14 cellular contexts compared by ENCODE assay signal in the genomic region with DNA sequence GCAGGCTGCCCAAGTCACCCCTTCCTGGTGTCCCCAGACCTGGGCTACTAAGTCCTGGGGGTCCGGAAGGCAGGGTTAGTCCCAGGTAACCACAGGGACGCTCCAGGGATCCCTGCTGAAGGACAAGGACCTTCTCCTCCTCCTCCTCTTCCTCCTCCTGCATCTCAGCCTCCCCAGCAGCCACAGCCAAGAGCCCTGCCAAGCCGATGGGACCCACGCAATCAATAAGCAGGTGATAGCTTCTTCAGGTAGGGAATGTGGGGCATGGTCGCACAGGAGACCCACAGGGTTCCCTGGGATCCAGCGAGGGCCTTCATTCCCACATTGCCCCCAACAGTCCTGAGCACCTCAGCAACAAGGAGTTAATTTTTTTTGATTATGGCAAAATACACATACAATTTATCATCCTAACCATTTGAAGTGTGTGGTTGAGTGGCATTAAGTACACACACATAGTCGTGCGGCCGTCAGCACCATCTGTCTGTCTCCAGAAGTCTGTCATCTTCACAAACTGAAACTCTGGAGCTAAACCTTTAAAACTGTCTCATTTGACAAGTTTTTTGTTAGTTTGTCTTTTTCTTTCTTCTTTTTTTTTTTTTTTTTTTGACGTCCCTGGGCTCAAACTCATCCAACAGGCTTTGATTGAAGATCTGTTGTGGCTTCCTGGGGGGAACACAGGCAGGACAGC. TPM values are rescaled to one million over a fixed set of nuclear protein-coding genes. Genes with fewer than 3 reads are reported as not detected.
DNase-seq lines count a peak whose midpoint lies in the region; ATAC-seq, FAIRE-seq and TF ChIP-seq lines count a peak whose summit lies in the region.
"Had no signal": no experiment of that assay in that cellular context is flagged by ENCODE, and none has a peak within 500 bp of the region (broad histone marks: within the 10 kb centered on the region; RNA-seq: fewer than 3 reads in every experiment).

No MANE protein-coding gene starts in this region.

- peak overlapping the region; percentile 75 to 85; a peak in 5 of 6 replicates for H3K27ac ChIP-seq in A549

- no peak for ATAC-seq in A549
- ATAC-seq in T-cell (replicated peaks in 1 of 4): no peak
- no peak for ATAC-seq in HG03432 (IDR thresholded peaks at IDR 0.05; ENCODE audit: unreplicated experiment)
- ATAC-seq in HG03571 (IDR thresholded peaks at IDR 0.05; ENCODE audit: unreplicated experiment): no peak
- no peak for ATAC-seq in HG03108 (IDR thresholded peaks at IDR 0.05; ENCODE audit: unreplicated experiment)

- TF ChIP-seq CTCF in A549 (IDR thresholded peaks at IDR 0.05): no peak
- no peak for TF ChIP-seq CTCF in Caco-2 (IDR thresholded peaks at IDR 0.05; ENCODE audit: insufficient read depth in 1 of 2, low read depth in 1 of 2, low read length in 1 of 2, severe bottlenecking in 1 of 2, unreplicated experiment in 1 of 2)
- TF ChIP-seq CTCF in nephron (IDR thresholded peaks at IDR 0.05; ENCODE audit: unreplicated experiment in 3 of 3): no peak

- H3K36me3 Mint-ChIP-seq in Caco-2 (ENCODE audit: insufficient read depth, unreplicated experiment) (no peaks in the 10 kb centered on the region), T-cell (no peaks in the 10 kb centered on the region), nephron (ENCODE audit: low read depth) (no peaks in the 10 kb centered on the region)

- H3K4me1 ChIP-seq in A549 (peaks cover 53% of the 10 kb centered on the region), Caco-2 (peaks cover 33% of the 10 kb centered on the region)

- H3K36me3 ChIP-seq in Caco-2 (ENCODE audit: control insufficient read depth, insufficient read depth, low read length): no peaks in the 10 kb centered on the region

- intact Hi-C loops in Caco-2 (cut with micrococcal nuclease; ENCODE audit: unreplicated experiment): loop anchor here (1.0 kb wide), 2 partner anchors 32 to 60 kb away; no protein-coding TSS in a partner anchor

- 78% methylated on average over 10 of the region's 10 CpGs for WGBS in A549 (ENCODE audit: missing lambda C conversion rate)

- peak overlapping the region; percentile 39 for H3K4me3 Mint-ChIP-seq in Caco-2 (ENCODE audit: unreplicated experiment)
- H3K4me3 Mint-ChIP-seq in T-cell: peak overlapping the region in 2 of 3 donors; percentile 9 to 70
- peak overlapping the region; percentile 53 to 62 (median 55) for H3K4me3 Mint-ChIP-seq in nephron

- POLR2A ChIA-PET in A549 (lab: Yijun Ruan, JAX) (no interaction called here), Caco-2 (lab: Charles Lee) (no interaction called here), T-cell (lab: Charles Lee) (interaction anchor here in 1 of 2 donors (0.6 kb wide), 1 partner anchor 57 kb away, joined by 8 read pairs; no protein-coding TSS in a partner anchor)

- H3K9me3 ChIP-seq in A549: no peaks in the 10 kb centered on the region; the same call in 2 of the 3 replicates
- H3K9me3 ChIP-seq in Caco-2: 0 out of 2 replicates have a peak, but pooled peaks cover 3% of the 10 kb centered on the region

- no peak overlapping the region for H3K4me3 ChIP-seq in A549
- H3K4me3 ChIP-seq in Caco-2 (ENCODE audit: low read depth, low read length): no peak overlapping the region

- FAIRE-seq in A549 (lab: Jason Lieb, UNC): no peak

- no peaks in the 10 kb centered on the region for H3K27me3 Mint-ChIP-seq in Caco-2 (ENCODE audit: insufficient read depth, unreplicated experiment)
- no peaks in the 10 kb centered on the region for H3K27me3 Mint-ChIP-seq in T-cell
- peaks cover 4% of the 10 kb centered on the region for H3K27me3 Mint-ChIP-seq in nephron (ENCODE audit: low read depth)

- H3K4me1 Mint-ChIP-seq in Caco-2 (ENCODE audit: low read depth, unreplicated experiment) (peaks cover 33% of the 10 kb centered on the region), T-cell (peaks cover 44 to 59% (median 59%) of the 10 kb centered on the region in 3 donors), nephron (peaks cover 38% of the 10 kb centered on the region)

- no peaks in the 10 kb centered on the region for H3K27me3 ChIP-seq in Caco-2 (replicated peaks; ENCODE audit: control insufficient read depth, insufficient read depth, low read length)

- peak overlapping the region; percentile 87; the same call in 1 of the 3 replicates for H3K4me2 ChIP-seq in A549

- no peak for TF ChIP-seq RAD21 in A549 (conservative IDR thresholded peaks at IDR 0.05 in 1 of 2, IDR thresholded peaks at IDR 0.05 in 1 of 2)

- CTCF ChIA-PET in A549 (lab: Yijun Ruan, JAX) (interaction anchor here (0.7 to 2.3 kb wide), 5 partner anchors 16 to 113 kb away, joined by 3 to 7 read pairs (median 3); no protein-coding TSS in a partner anchor), Caco-2 (lab: Charles Lee) (interaction anchor here (0.7 kb wide), 1 partner anchor 55 kb away, joined by 4 read pairs; no protein-coding TSS in a partner anchor), T-cell (lab: Charles Lee) (no interaction called here)

- H3K27ac Mint-ChIP-seq in Caco-2 (ENCODE audit: unreplicated experiment) (peak overlapping the region; percentile 94), T-cell (peak overlapping the region; percentile 92 to 94), nephron (peak overlapping the region; percentile 96 to 97 (median 97))

- BruUV-seq in Caco-2 (replicated peaks; lab: Mats Ljungman, UMichigan): no TSS peak

- no peak for TF ChIP-seq POLR2A in A549 (IDR thresholded peaks at IDR 0.05; ENCODE audit: low read length)

- H3K9me3 Mint-ChIP-seq in Caco-2 (ENCODE audit: unreplicated experiment): peaks cover 2% of the 10 kb centered on the region
- H3K9me3 Mint-ChIP-seq in T-cell: no peaks in the 10 kb centered on the region
- H3K9me3 Mint-ChIP-seq in nephron: peaks cover 3% of the 10 kb centered on the region

- no peak for DNase-seq in A549 (ENCODE audit: low read depth in 1 of 2, low spot score in 1 of 2)
- DNase-seq in Caco-2: no peak
- no peak for DNase-seq in T-cell
- no peak for DNase-seq in activated CD4-positive, alpha-beta T cell treated with anti-CD3 and anti-CD28 coated beads, Interleukin-2, amount 50 U/mL, for 4 hours
- DNase-seq: activated T-cell treated with anti-CD3 and anti-CD28 coated beads for 4 hours; central memory CD4-positive, alpha-beta T cell; DMS153; foreskin melanocyte; SW 1271 had no signal

- TF ChIP-seq EP300 in A549 (IDR thresholded peaks at IDR 0.05): no peak

TF ChIP-seq in A549, 52 proteins besides CTCF, POLR2A, EP300 and RAD21 (continues in another document):
- TF ChIP-seq HMGXB4 (CRISPR knock-in tag; IDR thresholded peaks at IDR 0.05; ENCODE audit: borderline replicate concordance) (no peak), KDM1A (IDR thresholded peaks at IDR 0.05; ENCODE audit: low read depth) (no peak), RFX5 (IDR thresholded peaks at IDR 0.05) (no peak), JUNB (IDR thresholded peaks at IDR 0.05) (no peak), GATA3 (IDR thresholded peaks at IDR 0.05; ENCODE audit: borderline replicate concordance) (no peak)

RNA-seq across cellular contexts. Expression of gene CRYGN, which starts 12.1 kb away (rescaled TPM):
- polyA plus RNA-seq in A549 (2011; rRNA removed) (not detected in 2 replicates), A549 (2017; fragmentation: RNase III; extraction: RNeasy Plus Mini Kit Qiagen cat#74134 plus additional on column Dnase treatment) (0.07 TPM in 1 of 3 replicates, not detected in the others)
- 0.06 TPM in 1 of 2 replicates, not detected in the other for polyA plus RNA-seq in A549 (2012; cell fraction: cytosol; rRNA removed)
- polyA plus RNA-seq in A549 (2012; cell fraction: nucleus; rRNA removed): 0.11 TPM in 1 of 2 replicates, not detected in the other
- polyA minus RNA-seq in A549 (2011; rRNA and poly(A)+ RNA removed): 0.15 TPM in 1 of 2 replicates, not detected in the other
- total RNA-seq in Caco-2 (2022) (not detected in 2 replicates), T-cell (1 to 10 TPM in 2 of 5 donors, under 1 TPM in 1, not detected in 2; 0.98 to 1.8 (median 1.0) TPM)
- total RNA-seq: left lobe of liver had no signal

RNA-seq across cellular contexts. Expression of gene WDR86, which starts 18.0 kb away (rescaled TPM):
- polyA plus RNA-seq in A549 (2011; rRNA removed) (0.19 and 0.44 TPM in 2 replicates), A549 (2017; fragmentation: RNase III; extraction: RNeasy Plus Mini Kit Qiagen cat#74134 plus additional on column Dnase treatment) (0.17 to 0.28 TPM (median 0.18 TPM) in 3 replicates)
- 0.12 and 0.13 TPM in 2 replicates for polyA plus RNA-seq in A549 (2012; cell fraction: cytosol; rRNA removed)
- polyA plus RNA-seq in A549 (2012; cell fraction: nucleus; rRNA removed): 1.1 and 1.3 TPM in 2 replicates
- 1.0 and 1.4 TPM in 2 replicates for polyA minus RNA-seq in A549 (2011; rRNA and poly(A)+ RNA removed)
- total RNA-seq in Caco-2 (2022) (0.52 and 0.95 TPM in 2 replicates), T-cell (10 to 100 TPM in 3 of 5 donors, 1 to 10 TPM in 2; 3.1 to 26.0 (median 10.1) TPM)

Comparison
In these comparisons a context has a peak if more than half of its experiments do, and no peak if none do; other contexts are left out.
1. CTCF ChIA-PET loops: an anchor here in A549 (0.7 to 2.3 kb wide) and Caco-2 (0.7 kb wide); none called in T-cell.